8 cellular contexts compared by ENCODE assay signal in genomic region chr7:32347244-32347828, GRCh38.
DNase-seq lines count a peak whose midpoint lies in the region; ATAC-seq, FAIRE-seq and TF ChIP-seq lines count a peak whose summit lies in the region.

No MANE protein-coding gene starts in this region.

- no TSS peak for BruUV-seq in HepG2 (replicated peaks; lab: Mats Ljungman, UMichigan)

- no peak overlapping the region for H3K4me2 ChIP-seq in HepG2 (ENCODE audit: low read depth, low read length)

- TF ChIP-seq CTCF in HepG2 (CRISPR knock-in tag; IDR thresholded peaks at IDR 0.05) (peak; percentile 51), ascending aorta (IDR thresholded peaks at IDR 0.05) (peak in 1 of 3 experiments; percentile 56)

- no peak overlapping the region for H3K27ac ChIP-seq in HepG2 (ENCODE audit: extremely low read length, insufficient read depth, low read length)
- H3K27ac ChIP-seq in CD4-positive, alpha-beta memory T cell (ENCODE audit: low read depth, low read length): no peak overlapping the region
- no peak overlapping the region for H3K27ac ChIP-seq in ascending aorta

- no peaks in the 10 kb centered on the region for H3K27me3 ChIP-seq in HepG2 (ENCODE audit: control insufficient read depth in 1 of 2, insufficient read depth in 2 of 2, low read length in 2 of 2)
- no peaks in the 10 kb centered on the region for H3K27me3 ChIP-seq in CD4-positive, alpha-beta memory T cell (ENCODE audit: insufficient read depth, low read length)
- H3K27me3 ChIP-seq in ascending aorta: no peaks in the 10 kb centered on the region

- intact Hi-C loops in HepG2 (cut with micrococcal nuclease; ENCODE audit: unreplicated experiment): loop anchor here (2.0 kb wide), 2 partner anchors 137 to 603 kb away; no protein-coding TSS in a partner anchor
- intact Hi-C loops in CD4-positive, alpha-beta memory T cell (cut with micrococcal nuclease): loop anchor here (5.0 kb wide), 1 partner anchor 1545 kb away; no protein-coding TSS in a partner anchor
- intact Hi-C loops in ascending aorta (cut with DNase I): loop anchor here (2.0 kb wide), 1 partner anchor 137 kb away; no protein-coding TSS in a partner anchor

- WGBS in HepG2 (ENCODE audit: low lambda C conversion rate): 6% methylated on average over 2 of the region's 2 CpGs

- H3K36me3 Mint-ChIP-seq in activated CD4-positive, alpha-beta T cell treated with anti-CD3 and anti-CD28 coated beads, Interleukin-2, amount 10 ng/mL, durations not matched to agents 7 days and 5 days (ENCODE audit: low read depth): no peaks in the 10 kb centered on the region
- no peaks in the 10 kb centered on the region for H3K36me3 Mint-ChIP-seq in CD4-positive, alpha-beta memory T cell

- in situ Hi-C loops in HepG2 (cut with HindIII; ENCODE audit: extremely low pct_ligation_motif_present, low pct_unique_long_range_greater_than_20kb): loop anchor here (10.0 kb wide), 1 partner anchor 133 kb away; no protein-coding TSS in a partner anchor

- H3K27ac Mint-ChIP-seq in activated CD4-positive, alpha-beta T cell treated with anti-CD3 and anti-CD28 coated beads, Interleukin-2, amount 10 ng/mL, durations not matched to agents 7 days and 5 days: no peak overlapping the region
- no peak overlapping the region for H3K27ac Mint-ChIP-seq in CD4-positive, alpha-beta memory T cell

- no peaks in the 10 kb centered on the region for H4K20me1 ChIP-seq in HepG2 (ENCODE audit: insufficient read depth, low read length)

- no peaks in the 10 kb centered on the region for H3K4me1 ChIP-seq in HepG2 (ENCODE audit: insufficient read depth, low read length)
- H3K4me1 ChIP-seq in CD4-positive, alpha-beta memory T cell (ENCODE audit: insufficient read depth, low read length): no peaks in the 10 kb centered on the region
- H3K4me1 ChIP-seq in ascending aorta: no peaks in the 10 kb centered on the region

- no peaks in the 10 kb centered on the region for H3K79me2 ChIP-seq in HepG2 (ENCODE audit: insufficient read depth, low read length)

- H3K27me3 Mint-ChIP-seq in activated CD4-positive, alpha-beta T cell treated with anti-CD3 and anti-CD28 coated beads, Interleukin-2, amount 10 ng/mL, durations not matched to agents 7 days and 5 days: peaks cover 2% of the 10 kb centered on the region
- H3K27me3 Mint-ChIP-seq in CD4-positive, alpha-beta memory T cell: no peaks in the 10 kb centered on the region

- H3K4me3 ChIP-seq in HepG2 (replicated peaks in 1 of 3; ENCODE audit: insufficient read depth in 1 of 3, low read depth in 2 of 3, low read length in 3 of 3) (no peak overlapping the region), ascending aorta (no peak overlapping the region)
- H3K4me3 ChIP-seq in CD4-positive, alpha-beta memory T cell (ENCODE audit: low read length in 2 of 2): no peak overlapping the region

- H3K9me3 ChIP-seq in HepG2 (ENCODE audit: low read length) (no peaks in the 10 kb centered on the region), ascending aorta (no peaks in the 10 kb centered on the region)
- no peaks in the 10 kb centered on the region for H3K9me3 ChIP-seq in CD4-positive, alpha-beta memory T cell (ENCODE audit: control insufficient read depth in 1 of 2, low read length in 2 of 2)

- no peak for TF ChIP-seq EP300 in HepG2 (IDR thresholded peaks at IDR 0.05; ENCODE audit: low read depth in 2 of 2, low read length in 2 of 2)
- TF ChIP-seq EP300 in HepG2 (CRISPR knock-in tag; IDR thresholded peaks at IDR 0.05; ENCODE audit: borderline replicate concordance): no peak

- H3K9me3 Mint-ChIP-seq in activated CD4-positive, alpha-beta T cell treated with anti-CD3 and anti-CD28 coated beads, Interleukin-2, amount 10 ng/mL, durations not matched to agents 7 days and 5 days: no peaks in the 10 kb centered on the region
- H3K9me3 Mint-ChIP-seq in CD4-positive, alpha-beta memory T cell: peaks cover 0 to 5% (median 0%) of the 10 kb centered on the region in 8 donors

- DNase-seq in activated CD4-positive, CD25-positive, alpha-beta regulatory T cell treated with anti-CD3 and anti-CD28 coated beads, Interleukin-2, amount 50 U/mL, for 72 hours: peak; percentile 39
- peak; percentile 39 for DNase-seq in activated CD4-positive, alpha-beta T cell treated with anti-CD3 and anti-CD28 coated beads, Interleukin-2, amount 10 ng/mL, durations not matched to agents 7 days and 5 days
- DNase-seq in HepG2 (ENCODE audit: low spot score) (peak; percentile 5), ascending aorta (ENCODE audit: low spot score in 2 of 2) (no peak)
- no peak for DNase-seq in CD4-positive, alpha-beta memory T cell

- no peak for TF ChIP-seq RAD21 in HepG2 (CRISPR knock-in tag; IDR thresholded peaks at IDR 0.05)

- TF ChIP-seq POLR2A in HepG2 (IDR thresholded peaks at IDR 0.05; ENCODE audit: insufficient read depth in 1 of 2, low read depth in 2 of 2, low read length in 2 of 2): no peak

- FAIRE-seq in HepG2 (lab: Jason Lieb, UNC): no peak

- H3K4me1 Mint-ChIP-seq in activated CD4-positive, alpha-beta T cell treated with anti-CD3 and anti-CD28 coated beads, Interleukin-2, amount 10 ng/mL, durations not matched to agents 7 days and 5 days: no peaks in the 10 kb centered on the region
- H3K4me1 Mint-ChIP-seq in CD4-positive, alpha-beta memory T cell: no peaks in the 10 kb centered on the region

- H3K4me3 Mint-ChIP-seq in activated CD4-positive, alpha-beta T cell treated with anti-CD3 and anti-CD28 coated beads, Interleukin-2, amount 10 ng/mL, durations not matched to agents 7 days and 5 days: no peak overlapping the region
- no peak overlapping the region for H3K4me3 Mint-ChIP-seq in CD4-positive, alpha-beta memory T cell

- no peaks in the 10 kb centered on the region for H3K36me3 ChIP-seq in HepG2 (replicated peaks in 1 of 2; ENCODE audit: control insufficient read depth in 1 of 2, insufficient read depth in 2 of 2, low read length in 2 of 2)
- no peaks in the 10 kb centered on the region for H3K36me3 ChIP-seq in CD4-positive, alpha-beta memory T cell (ENCODE audit: insufficient read depth, low read length)
- no peaks in the 10 kb centered on the region for H3K36me3 ChIP-seq in ascending aorta

- no peak overlapping the region for H2AFZ ChIP-seq in HepG2 (ENCODE audit: low read length)

- no peak for ATAC-seq in activated CD4-positive, CD25-positive, alpha-beta regulatory T cell treated with anti-CD3 and anti-CD28 coated beads, Interleukin-2, amount 50 U/mL, for 24 hours
- ATAC-seq in HG03342 (IDR thresholded peaks at IDR 0.05; ENCODE audit: unreplicated experiment) (peak; percentile 67), HepG2 (no peak), GM18868 (IDR thresholded peaks at IDR 0.05; ENCODE audit: unreplicated experiment) (no peak)

- CTCF ChIA-PET in activated CD4-positive, alpha-beta T cell treated with anti-CD3 and anti-CD28 coated beads, Interleukin-2, amount 10 ng/mL, durations not matched to agents 7 days and 5 days (lab: Charles Lee): interaction anchor here (1.7 kb wide), 1 partner anchor 8 kb away, joined by 6 read pairs; no protein-coding TSS in a partner anchor
- CTCF ChIA-PET in HepG2 (lab: Yijun Ruan, JAX; ENCODE audit: low intra/inter-chr PET ratio, low total read pairs): interaction anchor here (0.8 kb wide), 1 partner anchor 137 kb away, joined by 3 read pairs; no protein-coding TSS in a partner anchor
- CTCF ChIA-PET in CD4-positive, alpha-beta memory T cell (lab: Charles Lee; ENCODE audit: partially characterized antibody): interaction anchor here (0.7 to 2.0 kb wide), 4 partner anchors 9 to 137 kb away, joined by 4 to 12 read pairs (median 4); no protein-coding TSS in a partner anchor

- no peak overlapping the region for H3K9ac ChIP-seq in HepG2 (ENCODE audit: insufficient read depth, low read depth, low read length)

- POLR2A ChIA-PET in activated CD4-positive, alpha-beta T cell treated with anti-CD3 and anti-CD28 coated beads, Interleukin-2, amount 10 ng/mL, durations not matched to agents 7 days and 5 days (lab: Charles Lee): no interaction called here
- POLR2A ChIA-PET in HepG2 (lab: Yijun Ruan, JAX): no interaction called here
- POLR2A ChIA-PET in CD4-positive, alpha-beta memory T cell (lab: Charles Lee; ENCODE audit: partially characterized antibody): no interaction called here

TF ChIP-seq in HepG2, 621 proteins besides CTCF, POLR2A, EP300 and RAD21:
- TF ChIP-seq SMC3 (IDR thresholded peaks at IDR 0.05; ENCODE audit: low read length) (peak; percentile 18; the same call in 1 of the 2 replicates), ZNF605 (CRISPR knock-in tag; IDR thresholded peaks at IDR 0.05) (no peak), E2F1 (CRISPR knock-in tag; IDR thresholded peaks at IDR 0.05) (no peak), TEAD3 (CRISPR knock-in tag; optimal IDR thresholded peaks at IDR 0.05; ENCODE audit: borderline replicate concordance) (no peak), RBAK (CRISPR knock-in tag; IDR thresholded peaks at IDR 0.05) (no peak), ELF1 (CRISPR knock-in tag; IDR thresholded peaks at IDR 0.05) (no peak), GATAD2A (CRISPR knock-in tag; IDR thresholded peaks at IDR 0.05) (no peak), ZNF850 (CRISPR knock-in tag; conservative IDR thresholded peaks at IDR 0.05) (no peak), ZNF7 (CRISPR knock-in tag; IDR thresholded peaks at IDR 0.05) (no peak), ZNF772 (CRISPR knock-in tag; IDR thresholded peaks at IDR 0.05) (peak; percentile 72; the same call in 1 of the 2 replicates)

Comparison
In these comparisons a context has a peak if more than half of its experiments do, and no peak if none do; other contexts are left out.
1. DNase-seq: peak in activated CD4-positive, CD25-positive, alpha-beta regulatory T cell treated with anti-CD3 and anti-CD28 coated beads, Interleukin-2, amount 50 U/mL, for 72 hours (single experiment), activated CD4-positive, alpha-beta T cell treated with anti-CD3 and anti-CD28 coated beads, Interleukin-2, amount 10 ng/mL, durations not matched to agents 7 days and 5 days (single experiment) and HepG2 (single experiment); none in CD4-positive, alpha-beta memory T cell (0 of 5) and ascending aorta (0 of 2).